ENCODE assay signal across 8 cellular contexts in genomic region chr6:26286168-26286854, GRCh38.
A peak's percentile ranks its signal among the peaks of the same experiment; 100 is the strongest.
DNase-seq lines count a peak whose midpoint lies in the region; ATAC-seq and TF ChIP-seq lines count a peak whose summit lies in the region.

No MANE protein-coding gene starts in this region.

- H3K9me3 Mint-ChIP-seq in T-cell, result peaks cover 0 to 4% (median 0%) of the 10 kb centered on the region in 3 donors

- H3K9me3 ChIP-seq in adrenal gland (replicated peaks in 1 of 3) (no peaks in the 10 kb centered on the region), right atrium auricular region (no peaks in the 10 kb centered on the region), psoas muscle (no peaks in the 10 kb centered on the region)

- peaks cover 4% of the 10 kb centered on the region for H3K36me3 Mint-ChIP-seq in T-cell

- DNase-seq in GDM1 (lab: John Stamatoyannopoulos, UW), result peak; percentile 53
- peak; percentile 63 for DNase-seq in NCI-H1092 treated with DMSO at 0.1 percent for 48 hours (lab: John Stamatoyannopoulos, UW)
- peak; percentile 51 to 85 (median 72) for DNase-seq in T-cell
- peak; percentile 57 to 91 (median 67) for DNase-seq in adrenal gland
- peak; percentile 83 for DNase-seq in right atrium auricular region (ENCODE audit: low spot score)
- peak; percentile 39 to 74 for DNase-seq in psoas muscle

- H3K4me1 ChIP-seq in adrenal gland (replicated peaks in 1 of 2) (peaks cover 0 to 13% of the 10 kb centered on the region in 2 donors), right atrium auricular region (peaks cover 0 to 27% of the 10 kb centered on the region in 2 donors), psoas muscle (peaks cover 23% of the 10 kb centered on the region)

- peaks cover 30 to 41% (median 31%) of the 10 kb centered on the region in 3 donors for H3K4me1 Mint-ChIP-seq in T-cell

- H3K36me3 ChIP-seq in adrenal gland (replicated peaks in 1 of 2), result no peaks in the 10 kb centered on the region
- H3K36me3 ChIP-seq in right atrium auricular region, result no peaks in the 10 kb centered on the region
- H3K36me3 ChIP-seq in psoas muscle (ENCODE audit: insufficient read depth in 1 of 2, low read depth in 1 of 2), result peaks cover under 1 to 4% of the 10 kb centered on the region in 2 donors

- intact Hi-C loops in adrenal gland (cut with DNase I) (no loop called here), psoas muscle (cut with DNase I) (loop anchor here in 1 of 2 donors (10.0 kb wide), 1 partner anchor 232 kb away; a partner anchor contains a TSS)

- peak overlapping the region in 3 of 4 donors; percentile 23 to 71 (median 32) for H3K4me3 ChIP-seq in adrenal gland
- H3K4me3 ChIP-seq in right atrium auricular region, result peak overlapping the region; percentile 49 to 58
- H3K4me3 ChIP-seq in psoas muscle, result peak overlapping the region; percentile 83

- 3 to 4% (median 4%) methylated on average over 18 of the region's 18 CpGs for WGBS in adrenal gland, 4 donors
- WGBS in psoas muscle, 3 donors, result 6% methylated on average over 18 of the region's 18 CpGs

- TF ChIP-seq CTCF in adrenal gland (IDR thresholded peaks at IDR 0.05) (no peak), right atrium auricular region (IDR thresholded peaks at IDR 0.05) (no peak), psoas muscle (IDR thresholded peaks at IDR 0.05) (no peak)

- peaks cover 4 to 5% of the 10 kb centered on the region in 2 donors for H3K27me3 Mint-ChIP-seq in T-cell

- H3K27ac ChIP-seq in adrenal gland (peak overlapping the region; percentile 88 to 98 (median 95)), right atrium auricular region (peak overlapping the region; percentile 90 to 91), psoas muscle (peak overlapping the region; percentile 94)

- peak in 1 of 2 donors; percentile 28 for TF ChIP-seq POLR2A in adrenal gland (IDR thresholded peaks at IDR 0.05)

- H3K4me3 Mint-ChIP-seq in T-cell, result peak overlapping the region; percentile 84 to 92 (median 88)

- POLR2A ChIA-PET in T-cell (lab: Charles Lee), result interaction anchor here (0.6 to 4.8 kb wide), 7 partner anchors 13 to 1607 kb away, joined by 4 to 57 read pairs (median 14); a partner anchor contains a TSS

- ATAC-seq in T-cell (replicated peaks in 1 of 4), result no peak
- ATAC-seq in psoas muscle, result peak; percentile 62 to 81 (median 73)
- ATAC-seq in HG02884 (IDR thresholded peaks at IDR 0.05; ENCODE audit: unreplicated experiment), result no peak
- no peak for ATAC-seq in GM18873 (IDR thresholded peaks at IDR 0.05; ENCODE audit: low FRiP score, unreplicated experiment)

- H3K27me3 ChIP-seq in adrenal gland, result no peaks in the 10 kb centered on the region
- no peaks in the 10 kb centered on the region for H3K27me3 ChIP-seq in right atrium auricular region
- no peaks in the 10 kb centered on the region for H3K27me3 ChIP-seq in psoas muscle (ENCODE audit: insufficient read depth in 3 of 3, low read length in 2 of 3)

- peak overlapping the region; percentile 92 to 93 for H3K27ac Mint-ChIP-seq in T-cell

- CTCF ChIA-PET in T-cell (lab: Charles Lee), result interaction anchor here in 1 of 2 donors (0.6 to 2.8 kb wide), 5 partner anchors 12 to 235 kb away, joined by 3 to 25 read pairs (median 5); a partner anchor contains a TSS

Comparison
In these comparisons a context has a peak if more than half of its experiments do, and no peak if none do; other contexts are left out.
1. ATAC-seq: peak in psoas muscle (4 of 4); none in T-cell (0 of 4), HG02884 (single experiment) and GM18873 (single experiment).
2. H3K4me3 ChIP-seq: peak in every context shown above with its lines; median percentile 83 in psoas muscle; 54 in right atrium auricular region; 32 in adrenal gland.
3. Peak in every context shown above with its lines, with median percentiles within 50 percentile points of each other: DNase-seq and H3K27ac ChIP-seq.